ENCODE assay signal across 8 cellular contexts in genomic region chr10:47261121-47261520, GRCh38. TPM values are rescaled to one million over a fixed set of nuclear protein-coding genes. Genes with fewer than 3 reads are reported as not detected.
DNase-seq lines count a peak whose midpoint lies in the region; ATAC-seq and TF ChIP-seq lines count a peak whose summit lies in the region.
"Had no signal": no experiment of that assay in that cellular context is flagged by ENCODE, and none has a peak within 500 bp of the region (broad histone marks: within the 10 kb centered on the region; RNA-seq: fewer than 3 reads in every experiment).

No MANE protein-coding gene starts in this region.

- intact Hi-C loops in sigmoid colon (cut with DNase I) = no loop called here

- H3K9me3 ChIP-seq in sigmoid colon = no peaks in the 10 kb centered on the region

- H3K4me3 ChIP-seq in sigmoid colon = no peak overlapping the region

- no peaks in the 10 kb centered on the region for H3K4me1 ChIP-seq in sigmoid colon

- TF ChIP-seq POLR2A in sigmoid colon (IDR thresholded peaks at IDR 0.05) = no peak

- no peaks in the 10 kb centered on the region for H3K36me3 ChIP-seq in sigmoid colon

- peak; percentile 36 to 40 for DNase-seq in activated CD4-positive, alpha-beta T cell treated with anti-CD3 and anti-CD28 coated beads, Interleukin-2, amount 50 U/mL, for 48 hours
- DNase-seq in stimulated activated CD8-positive, alpha-beta memory T cell treated with anti-CD3 and anti-CD28 coated beads, Interleukin-15, amount 100 ng/mL, for 4 hours (ENCODE audit: low read depth in 2 of 2) = peak; percentile 8 to 13
- DNase-seq in sigmoid colon (no peak), NCI-H345 (lab: John Stamatoyannopoulos, UW) (no peak), OCI-M2 (lab: John Stamatoyannopoulos, UW; ENCODE audit: unreplicated experiment) (no peak)

- no peaks in the 10 kb centered on the region for H3K27me3 ChIP-seq in sigmoid colon

- H3K27ac ChIP-seq in sigmoid colon = no peak overlapping the region

- ATAC-seq in GM19397 (IDR thresholded peaks at IDR 0.05; ENCODE audit: unreplicated experiment) (peak; percentile 93), HG03103 (IDR thresholded peaks at IDR 0.05; ENCODE audit: low read depth, unreplicated experiment) (peak; percentile 95)

- 57 to 89% methylated on average over 1 of the region's 1 CpG for WGBS in sigmoid colon, 2 donors

- TF ChIP-seq CTCF in sigmoid colon (IDR thresholded peaks at IDR 0.05) = no peak

- no peak for TF ChIP-seq EP300 in sigmoid colon (IDR thresholded peaks at IDR 0.05)

RNA-seq across cellular contexts. Expression of gene GDF10, which starts 38.9 kb away (rescaled TPM):
- 10 to 100 TPM in 1 of 4 donors, 1 to 10 TPM in 3; 3.8 to 11.9 (median 4.9) TPM for total RNA-seq in sigmoid colon
- polyA plus RNA-seq in sigmoid colon = under 1 TPM in 1 of 3 donors, not detected in 2; 0.67 TPM
- total RNA-seq: RPMI7951 had no signal

Comparison
In these comparisons a context has a peak if more than half of its experiments do, and no peak if none do; other contexts are left out.
1. DNase-seq: peak in activated CD4-positive, alpha-beta T cell treated with anti-CD3 and anti-CD28 coated beads, Interleukin-2, amount 50 U/mL, for 48 hours (2 of 2) and stimulated activated CD8-positive, alpha-beta memory T cell treated with anti-CD3 and anti-CD28 coated beads, Interleukin-15, amount 100 ng/mL, for 4 hours (2 of 2); none in sigmoid colon (single experiment), NCI-H345 (single experiment) and OCI-M2 (single experiment).